Comparison of ENCODE assay signal across 8 cellular contexts in genomic region chr3:17741621-17742091, GRCh38. TPM values are rescaled to one million over a fixed set of nuclear protein-coding genes. Genes with fewer than 3 reads are reported as not detected.
DNase-seq lines count a peak whose midpoint lies in the region; ATAC-seq and TF ChIP-seq lines count a peak whose summit lies in the region.

No MANE protein-coding gene starts in this region.

- peak overlapping the region; percentile 98 for H3K27ac ChIP-seq in RWPE2 (ENCODE audit: poor library complexity, severe bottlenecking)
- peak overlapping the region; percentile 98 for H3K27ac ChIP-seq in endodermal cell (ENCODE audit: low read depth, low read length)
- peak overlapping the region; percentile 96 for H3K27ac ChIP-seq in neutrophil

- intact Hi-C loops in activated CD4-positive, alpha-beta T cell treated with anti-CD3 and anti-CD28 coated beads, Interleukin-2, amount 10 ng/mL, durations not matched to agents 24 days and 14 days (cut with micrococcal nuclease): loop anchor here (1.0 to 10.0 kb wide), 9 partner anchors 33 to 1477 kb away; partner anchors contain the start of genes DPH3, OXNAD1, PLCL2 and RFTN1
- intact Hi-C loops in sciatic nerve (cut with DNase I): no loop called here

- H3K36me3 ChIP-seq in RWPE2 (ENCODE audit: low read depth): peaks cover 9% of the 10 kb centered on the region; the same call in 1 of the 2 replicates
- no peaks in the 10 kb centered on the region for H3K36me3 ChIP-seq in endodermal cell (ENCODE audit: control insufficient read depth, insufficient read depth, low read length)
- no peaks in the 10 kb centered on the region for H3K36me3 ChIP-seq in neutrophil

- peaks cover 9% of the 10 kb centered on the region for H3K36me3 Mint-ChIP-seq in activated CD4-positive, alpha-beta T cell treated with anti-CD3 and anti-CD28 coated beads, Interleukin-2, amount 10 ng/mL, durations not matched to agents 24 days and 14 days (ENCODE audit: low read depth)
- no peaks in the 10 kb centered on the region for H3K36me3 Mint-ChIP-seq in endodermal cell (ENCODE audit: low read depth)

- no peak for DNase-seq in activated CD4-positive, alpha-beta T cell treated with anti-CD3 and anti-CD28 coated beads, Interleukin-2, amount 10 ng/mL, durations not matched to agents 24 days and 14 days
- no peak for DNase-seq in activated CD4-positive, alpha-beta T cell treated with anti-CD3 and anti-CD28 coated beads, Interleukin-2, amount 50 U/mL, for 48 hours
- DNase-seq in RWPE2 (ENCODE audit: low spot score) (no peak), endodermal cell (no peak), sciatic nerve (ENCODE audit: low spot score) (no peak), epidermal melanocyte (ENCODE audit: insufficient read length, low spot score) (no peak), T1000 (lab: John Stamatoyannopoulos, UW) (no peak)

- H3K4me1 Mint-ChIP-seq in activated CD4-positive, alpha-beta T cell treated with anti-CD3 and anti-CD28 coated beads, Interleukin-2, amount 10 ng/mL, durations not matched to agents 24 days and 14 days: peaks cover 33% of the 10 kb centered on the region
- H3K4me1 Mint-ChIP-seq in endodermal cell: peaks cover 46% of the 10 kb centered on the region

- ATAC-seq in RWPE2 (ENCODE audit: low read depth) (no peak), sciatic nerve (no peak)

- peak overlapping the region; percentile 64 for H3K9ac ChIP-seq in endodermal cell (ENCODE audit: extremely low read depth, low read length, poor library complexity, severe bottlenecking)

- H3K9me3 ChIP-seq in RWPE2 (ENCODE audit: severe bottlenecking) (no peaks in the 10 kb centered on the region), endodermal cell (ENCODE audit: control insufficient read depth, low read length) (no peaks in the 10 kb centered on the region), neutrophil (no peaks in the 10 kb centered on the region)

- no peak for TF ChIP-seq CTCF in RWPE2 (IDR thresholded peaks at IDR 0.05; ENCODE audit: poor library complexity, severe bottlenecking)
- no peak for TF ChIP-seq CTCF in endodermal cell (conservative IDR thresholded peaks at IDR 0.05)
- no peak for TF ChIP-seq CTCF in neutrophil (IDR thresholded peaks at IDR 0.05)

- H3K4me1 ChIP-seq in RWPE2 (ENCODE audit: insufficient read depth, poor library complexity, severe bottlenecking) (peaks cover 23% of the 10 kb centered on the region), endodermal cell (ENCODE audit: control insufficient read depth, insufficient read depth, low read length) (no peaks in the 10 kb centered on the region), neutrophil (ENCODE audit: control insufficient read depth in 1 of 2, insufficient read depth in 1 of 2, low read depth in 1 of 2, low read length in 1 of 2) (peaks cover 21 to 23% of the 10 kb centered on the region in 2 experiments)

- WGBS in endodermal cell (ENCODE audit: insufficient coverage in 1 of 2, insufficient read length in 1 of 2), 2 experiments: 0 to 2% methylated on average over 6 to 17 of the region's 17 CpGs

- H3K4me3 Mint-ChIP-seq in activated CD4-positive, alpha-beta T cell treated with anti-CD3 and anti-CD28 coated beads, Interleukin-2, amount 10 ng/mL, durations not matched to agents 24 days and 14 days: peak overlapping the region; percentile 95
- H3K4me3 Mint-ChIP-seq in endodermal cell: peak overlapping the region; percentile 85

- H3K4me3 ChIP-seq in RWPE2 (ENCODE audit: severe bottlenecking) (peak overlapping the region; percentile 58), endodermal cell (ENCODE audit: low read length) (peak overlapping the region; percentile 89), neutrophil (ENCODE audit: low read depth in 1 of 2, low read length in 1 of 2) (peak overlapping the region; percentile 89 to 98)

- no peaks in the 10 kb centered on the region for H3K27me3 ChIP-seq in RWPE2 (ENCODE audit: insufficient read depth, poor library complexity, severe bottlenecking)
- no peaks in the 10 kb centered on the region for H3K27me3 ChIP-seq in endodermal cell (ENCODE audit: control insufficient read depth, insufficient read depth, low read length, poor library complexity, severe bottlenecking)
- H3K27me3 ChIP-seq in neutrophil: no peaks in the 10 kb centered on the region

- H3K9me3 Mint-ChIP-seq in activated CD4-positive, alpha-beta T cell treated with anti-CD3 and anti-CD28 coated beads, Interleukin-2, amount 10 ng/mL, durations not matched to agents 24 days and 14 days: no peaks in the 10 kb centered on the region
- no peaks in the 10 kb centered on the region for H3K9me3 Mint-ChIP-seq in endodermal cell

- no peaks in the 10 kb centered on the region for H3K27me3 Mint-ChIP-seq in activated CD4-positive, alpha-beta T cell treated with anti-CD3 and anti-CD28 coated beads, Interleukin-2, amount 10 ng/mL, durations not matched to agents 24 days and 14 days
- no peaks in the 10 kb centered on the region for H3K27me3 Mint-ChIP-seq in endodermal cell (ENCODE audit: insufficient read depth)

- H3K27ac Mint-ChIP-seq in activated CD4-positive, alpha-beta T cell treated with anti-CD3 and anti-CD28 coated beads, Interleukin-2, amount 10 ng/mL, durations not matched to agents 24 days and 14 days: peak overlapping the region; percentile 89
- peak overlapping the region; percentile 98 for H3K27ac Mint-ChIP-seq in endodermal cell

RNA-seq across cellular contexts. Expression of gene TBC1D5, which starts 0.8 kb away (rescaled TPM):
- total RNA-seq in activated CD4-positive, alpha-beta T cell treated with anti-CD3 and anti-CD28 coated beads, Interleukin-2, amount 10 ng/mL, durations not matched to agents 24 days and 14 days: 38.5 and 39.0 TPM in 2 replicates
- total RNA-seq in endodermal cell (10 to 100 TPM; 68.8 to 77.7 TPM), sciatic nerve (82.6 TPM)
- 51.6 TPM for polyA plus RNA-seq in endodermal cell (2013, experiment 1 of 2)
- 46.0 TPM for polyA plus RNA-seq in endodermal cell (2013, experiment 2 of 2)
